14 cellular contexts compared by ENCODE assay signal in the genomic region with DNA sequence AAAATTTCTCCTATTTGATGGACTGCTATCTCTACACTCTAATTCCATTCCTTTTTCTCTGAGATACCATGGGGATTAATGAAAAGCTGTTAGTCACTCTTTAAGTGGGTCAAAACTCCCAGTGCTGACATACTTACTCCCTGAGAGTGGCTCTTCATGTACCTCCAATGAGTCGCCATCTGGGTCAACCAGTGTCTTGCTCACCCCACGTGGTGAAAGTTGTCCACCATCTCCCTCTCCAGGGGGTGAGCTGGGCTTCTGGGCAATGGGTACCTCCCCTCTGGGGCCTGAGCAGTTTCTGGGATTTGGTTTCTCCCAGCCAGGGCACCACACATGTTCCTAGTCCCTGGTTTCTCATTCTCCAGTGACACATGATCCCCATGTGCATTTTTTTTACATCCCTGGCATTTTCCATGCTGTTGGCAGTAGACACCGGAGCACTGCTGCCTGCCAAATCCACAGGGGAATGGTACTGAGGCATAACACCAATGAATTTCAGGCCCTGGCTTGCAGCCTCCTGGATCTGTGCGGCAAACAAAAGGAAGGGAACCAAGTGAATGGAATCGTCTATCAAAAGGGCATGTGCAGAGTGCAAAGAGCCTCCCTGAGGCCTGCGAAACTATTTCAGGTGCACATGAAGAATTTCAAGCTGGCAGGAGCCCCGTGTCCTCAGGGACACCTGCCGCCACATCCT.
A peak's percentile ranks its signal among the peaks of the same experiment; 100 is the strongest.
DNase-seq lines count a peak whose midpoint lies in the region; ATAC-seq and TF ChIP-seq lines count a peak whose summit lies in the region.
"Had no signal": no experiment of that assay in that cellular context is flagged by ENCODE, and none has a peak within 500 bp of the region (broad histone marks: within the 10 kb centered on the region; RNA-seq: fewer than 3 reads in every experiment).

No MANE protein-coding gene starts in this region.

- CTCF ChIA-PET in activated naive CD4-positive, alpha-beta T cell treated with anti-CD3 and anti-CD28 coated beads for 36 hours (lab: Charles Lee), result no interaction called here

- TF ChIP-seq POLR2A in upper lobe of left lung (IDR thresholded peaks at IDR 0.05), result no peak

- H3K9me3 Mint-ChIP-seq in activated naive CD4-positive, alpha-beta T cell treated with anti-CD3 and anti-CD28 coated beads for 36 hours, result no peaks in the 10 kb centered on the region
- no peaks in the 10 kb centered on the region for H3K9me3 Mint-ChIP-seq in dendritic cell treated with granulocyte-macrophage colony-stimulating factor and Interleukin-4, amounts not matched to agents 40 ng/mL and 50 ng/mL, for 4 days
- no peaks in the 10 kb centered on the region for H3K9me3 Mint-ChIP-seq in stimulated activated naive CD8-positive, alpha-beta T cell treated with anti-CD3 and anti-CD28 coated beads, Interleukin-15, amount 100 ng/mL, for 72 hours
- H3K9me3 Mint-ChIP-seq: activated naive CD4-positive, alpha-beta T cell treated with anti-CD3 and anti-CD28 coated beads, Interleukin-2, amount 10 ng/mL, durations not matched to agents 7 days and 5 days had no signal

- peaks cover 10% of the 10 kb centered on the region for H3K4me1 Mint-ChIP-seq in activated naive CD4-positive, alpha-beta T cell treated with anti-CD3 and anti-CD28 coated beads for 36 hours (ENCODE audit: low read depth)
- H3K4me1 Mint-ChIP-seq in dendritic cell treated with granulocyte-macrophage colony-stimulating factor and Interleukin-4, amounts not matched to agents 40 ng/mL and 50 ng/mL, for 4 days (ENCODE audit: low read depth), result peaks cover 63% of the 10 kb centered on the region
- H3K4me1 Mint-ChIP-seq in stimulated activated naive CD8-positive, alpha-beta T cell treated with anti-CD3 and anti-CD28 coated beads, Interleukin-15, amount 100 ng/mL, for 72 hours, result no peaks in the 10 kb centered on the region
- H3K4me1 Mint-ChIP-seq: activated naive CD4-positive, alpha-beta T cell treated with anti-CD3 and anti-CD28 coated beads, Interleukin-2, amount 10 ng/mL, durations not matched to agents 7 days and 5 days had no signal

- H3K36me3 Mint-ChIP-seq in activated naive CD4-positive, alpha-beta T cell treated with anti-CD3 and anti-CD28 coated beads for 36 hours (ENCODE audit: low read depth), result no peaks in the 10 kb centered on the region
- peaks cover 18% of the 10 kb centered on the region for H3K36me3 Mint-ChIP-seq in dendritic cell treated with granulocyte-macrophage colony-stimulating factor and Interleukin-4, amounts not matched to agents 40 ng/mL and 50 ng/mL, for 4 days (ENCODE audit: low read depth)
- H3K36me3 Mint-ChIP-seq: activated naive CD4-positive, alpha-beta T cell treated with anti-CD3 and anti-CD28 coated beads, Interleukin-2, amount 10 ng/mL, durations not matched to agents 7 days and 5 days had no signal

- ATAC-seq in stimulated activated naive CD8-positive, alpha-beta T cell treated with anti-CD3 and anti-CD28 coated beads, Interleukin-15, amount 100 ng/mL, for 72 hours, result peak; percentile 65
- no peak for ATAC-seq in Right ventricle myocardium superior (ENCODE audit: poor library complexity)
- ATAC-seq in upper lobe of left lung (ENCODE audit: low FRiP score in 2 of 2), result no peak

- 62% methylated on average over 7 of the region's 8 CpGs; no CpG with 5 or more reads in 1 of the 2 donors for WGBS in upper lobe of left lung, 2 donors

- TF ChIP-seq EP300 in upper lobe of left lung (IDR thresholded peaks at IDR 0.05), result no peak

- H3K27ac Mint-ChIP-seq in activated naive CD4-positive, alpha-beta T cell treated with anti-CD3 and anti-CD28 coated beads for 36 hours, result peak overlapping the region; percentile 56
- H3K27ac Mint-ChIP-seq in dendritic cell treated with granulocyte-macrophage colony-stimulating factor and Interleukin-4, amounts not matched to agents 40 ng/mL and 50 ng/mL, for 4 days, result peak overlapping the region; percentile 92
- peak overlapping the region in 1 of 2 donors; percentile 15 for H3K27ac Mint-ChIP-seq in stimulated activated naive CD8-positive, alpha-beta T cell treated with anti-CD3 and anti-CD28 coated beads, Interleukin-15, amount 100 ng/mL, for 72 hours
- H3K27ac Mint-ChIP-seq: activated naive CD4-positive, alpha-beta T cell treated with anti-CD3 and anti-CD28 coated beads, Interleukin-2, amount 10 ng/mL, durations not matched to agents 7 days and 5 days had no signal

- TF ChIP-seq CTCF in upper lobe of left lung (IDR thresholded peaks at IDR 0.05), result no peak

- no peaks in the 10 kb centered on the region for H3K27me3 Mint-ChIP-seq in activated naive CD4-positive, alpha-beta T cell treated with anti-CD3 and anti-CD28 coated beads for 36 hours (ENCODE audit: low read depth)
- no peaks in the 10 kb centered on the region for H3K27me3 Mint-ChIP-seq in dendritic cell treated with granulocyte-macrophage colony-stimulating factor and Interleukin-4, amounts not matched to agents 40 ng/mL and 50 ng/mL, for 4 days
- no peaks in the 10 kb centered on the region for H3K27me3 Mint-ChIP-seq in stimulated activated naive CD8-positive, alpha-beta T cell treated with anti-CD3 and anti-CD28 coated beads, Interleukin-15, amount 100 ng/mL, for 72 hours
- H3K27me3 Mint-ChIP-seq: activated naive CD4-positive, alpha-beta T cell treated with anti-CD3 and anti-CD28 coated beads, Interleukin-2, amount 10 ng/mL, durations not matched to agents 7 days and 5 days had no signal

- H3K36me3 ChIP-seq in upper lobe of left lung, result no peaks in the 10 kb centered on the region
- H3K36me3 ChIP-seq: esophagus muscularis mucosa, uterus had no signal

- peak; percentile 23 for DNase-seq in activated naive CD4-positive, alpha-beta T cell treated with anti-CD3 and anti-CD28 coated beads for 36 hours
- no peak for DNase-seq in activated naive CD4-positive, alpha-beta T cell treated with Interleukin-2 at 50 U/mL for 16 hours
- DNase-seq in NCI-H2107 treated with DMSO at 0.1 percent for 48 hours (lab: John Stamatoyannopoulos, UW; ENCODE audit: unreplicated experiment) (peak; percentile 0), Right ventricle myocardium superior (no peak), upper lobe of left lung (no peak), DMS53 (lab: John Stamatoyannopoulos, UW) (no peak)
- peak in 1 of 2 donors; percentile 23 for DNase-seq in stimulated activated naive CD8-positive, alpha-beta T cell treated with anti-CD3 and anti-CD28 coated beads, Interleukin-15, amount 100 ng/mL, for 72 hours
- DNase-seq: activated naive CD4-positive, alpha-beta T cell treated with anti-CD3 and anti-CD28 coated beads, Interleukin-2, amount 10 ng/mL, durations not matched to agents 7 days and 5 days; central memory CD4-positive, alpha-beta T cell; DMS153; OCI-M1; uterus had no signal

- H3K9me3 ChIP-seq in upper lobe of left lung, result no peaks in the 10 kb centered on the region
- H3K9me3 ChIP-seq: esophagus muscularis mucosa, uterus had no signal

- no peaks in the 10 kb centered on the region for H3K4me1 ChIP-seq in upper lobe of left lung
- H3K4me1 ChIP-seq: esophagus muscularis mucosa, uterus had no signal

- H3K4me3 ChIP-seq in upper lobe of left lung, result no peak overlapping the region
- H3K4me3 ChIP-seq: esophagus muscularis mucosa, uterus had no signal

- H3K27ac ChIP-seq in upper lobe of left lung, result no peak overlapping the region
- H3K27ac ChIP-seq: esophagus muscularis mucosa, uterus had no signal

- intact Hi-C loops in activated naive CD4-positive, alpha-beta T cell treated with anti-CD3 and anti-CD28 coated beads for 36 hours (cut with micrococcal nuclease), result no loop called here
- intact Hi-C loops in dendritic cell treated with granulocyte-macrophage colony-stimulating factor and Interleukin-4, amounts not matched to agents 40 ng/mL and 50 ng/mL, for 4 days (cut with micrococcal nuclease), result no loop called here
- intact Hi-C loops in Right ventricle myocardium superior (cut with DNase I), result no loop called here

- no peaks in the 10 kb centered on the region for H3K27me3 ChIP-seq in upper lobe of left lung
- H3K27me3 ChIP-seq: esophagus muscularis mucosa, uterus had no signal

- no peak overlapping the region for H3K4me3 Mint-ChIP-seq in activated naive CD4-positive, alpha-beta T cell treated with anti-CD3 and anti-CD28 coated beads for 36 hours
- no peak overlapping the region for H3K4me3 Mint-ChIP-seq in dendritic cell treated with granulocyte-macrophage colony-stimulating factor and Interleukin-4, amounts not matched to agents 40 ng/mL and 50 ng/mL, for 4 days
- no peak overlapping the region for H3K4me3 Mint-ChIP-seq in stimulated activated naive CD8-positive, alpha-beta T cell treated with anti-CD3 and anti-CD28 coated beads, Interleukin-15, amount 100 ng/mL, for 72 hours
- H3K4me3 Mint-ChIP-seq: activated naive CD4-positive, alpha-beta T cell treated with anti-CD3 and anti-CD28 coated beads, Interleukin-2, amount 10 ng/mL, durations not matched to agents 7 days and 5 days had no signal

Comparison
In these comparisons a context has a peak if more than half of its experiments do, and no peak if none do; other contexts are left out.
1. DNase-seq: peak in activated naive CD4-positive, alpha-beta T cell treated with anti-CD3 and anti-CD28 coated beads for 36 hours (single experiment) and NCI-H2107 treated with DMSO at 0.1 percent for 48 hours (single experiment); none in activated naive CD4-positive, alpha-beta T cell treated with Interleukin-2 at 50 U/mL for 16 hours (single experiment), Right ventricle myocardium superior (single experiment), upper lobe of left lung (0 of 2) and DMS53 (single experiment).